8 cellular contexts compared by ENCODE assay signal in genomic region chr12:49827351-49828099, GRCh38. TPM values are rescaled to one million over a fixed set of nuclear protein-coding genes. Genes with fewer than 3 reads are reported as not detected.
DNase-seq lines count a peak whose midpoint lies in the region; ATAC-seq lines count a peak whose summit lies in the region.

No MANE protein-coding gene starts in this region.

- H3K4me3 Mint-ChIP-seq in activated CD4-positive, alpha-beta T cell treated with anti-CD3 and anti-CD28 coated beads, Interleukin-2, amount 10 ng/mL, durations not matched to agents 24 days and 14 days: peak overlapping the region; percentile 100

- H3K4me1 Mint-ChIP-seq in activated CD4-positive, alpha-beta T cell treated with anti-CD3 and anti-CD28 coated beads, Interleukin-2, amount 10 ng/mL, durations not matched to agents 24 days and 14 days: peaks cover 18% of the 10 kb centered on the region

- peak; percentile 71 for ATAC-seq in left lobe of liver
- ATAC-seq in GM18873 (IDR thresholded peaks at IDR 0.05; ENCODE audit: low FRiP score, unreplicated experiment): no peak

- DNase-seq in AG20443 (ENCODE audit: low spot score) (peak; percentile 89), GM19238 (ENCODE audit: insufficient read length, low spot score) (peak; percentile 37), NCI-H1105 treated with DMSO at 0.1 percent for 48 hours (lab: John Stamatoyannopoulos, UW) (peak; percentile 50), dermis blood vessel endothelial cell (peak; percentile 64), left lobe of liver (ENCODE audit: low spot score) (peak; percentile 76)
- peak; percentile 81 for DNase-seq in activated CD4-positive, alpha-beta T cell treated with anti-CD3 and anti-CD28 coated beads, Interleukin-2, amount 10 ng/mL, durations not matched to agents 24 days and 14 days
- DNase-seq in stimulated activated CD4-positive, alpha-beta T cell treated with anti-CD3 and anti-CD28 coated beads, Interleukin-1b, Interleukin-23, amount 100 ng/mL, for 48 hours: peak; percentile 37

- no peak overlapping the region for H3K27ac Mint-ChIP-seq in activated CD4-positive, alpha-beta T cell treated with anti-CD3 and anti-CD28 coated beads, Interleukin-2, amount 10 ng/mL, durations not matched to agents 24 days and 14 days

- no peaks in the 10 kb centered on the region for H3K9me3 Mint-ChIP-seq in activated CD4-positive, alpha-beta T cell treated with anti-CD3 and anti-CD28 coated beads, Interleukin-2, amount 10 ng/mL, durations not matched to agents 24 days and 14 days

- intact Hi-C loops in activated CD4-positive, alpha-beta T cell treated with anti-CD3 and anti-CD28 coated beads, Interleukin-2, amount 10 ng/mL, durations not matched to agents 24 days and 14 days (cut with micrococcal nuclease): loop anchor here (1.0 to 5.0 kb wide), 4 partner anchors 16 to 260 kb away; partner anchors contain the start of genes BCDIN3D, FMNL3 and MCRS1

- H3K27me3 Mint-ChIP-seq in activated CD4-positive, alpha-beta T cell treated with anti-CD3 and anti-CD28 coated beads, Interleukin-2, amount 10 ng/mL, durations not matched to agents 24 days and 14 days: peaks cover 15% of the 10 kb centered on the region

- peaks cover 2% of the 10 kb centered on the region for H3K36me3 Mint-ChIP-seq in activated CD4-positive, alpha-beta T cell treated with anti-CD3 and anti-CD28 coated beads, Interleukin-2, amount 10 ng/mL, durations not matched to agents 24 days and 14 days (ENCODE audit: low read depth)

RNA-seq across cellular contexts. Expression of gene NCKAP5L, which starts 0.7 kb away (rescaled TPM):
- 4.8 and 5.0 TPM in 2 replicates for total RNA-seq in activated CD4-positive, alpha-beta T cell treated with anti-CD3 and anti-CD28 coated beads, Interleukin-2, amount 10 ng/mL, durations not matched to agents 24 days and 14 days
- total RNA-seq in dermis blood vessel endothelial cell (12.8 and 14.0 TPM in 2 replicates), left lobe of liver (11.3 TPM)

RNA-seq across cellular contexts. Expression of gene BCDIN3D, which starts 15.4 kb away (rescaled TPM):
- total RNA-seq in activated CD4-positive, alpha-beta T cell treated with anti-CD3 and anti-CD28 coated beads, Interleukin-2, amount 10 ng/mL, durations not matched to agents 24 days and 14 days: 2.9 and 3.5 TPM in 2 replicates
- total RNA-seq in dermis blood vessel endothelial cell (2.8 and 4.3 TPM in 2 replicates), left lobe of liver (3.2 TPM)

Comparison
In these comparisons a context has a peak if more than half of its experiments do, and no peak if none do; other contexts are left out.
1. DNase-seq: peak in every context shown above with its lines; median percentile 89 in AG20443; 81 in activated CD4-positive, alpha-beta T cell treated with anti-CD3 and anti-CD28 coated beads, Interleukin-2, amount 10 ng/mL, durations not matched to agents 24 days and 14 days; 76 in left lobe of liver; 64 in dermis blood vessel endothelial cell; 50 in NCI-H1105 treated with DMSO at 0.1 percent for 48 hours; 37 in GM19238; 37 in stimulated activated CD4-positive, alpha-beta T cell treated with anti-CD3 and anti-CD28 coated beads, Interleukin-1b, Interleukin-23, amount 100 ng/mL, for 48 hours.